1 cellular context compared by ENCODE assay signal in the genomic region with DNA sequence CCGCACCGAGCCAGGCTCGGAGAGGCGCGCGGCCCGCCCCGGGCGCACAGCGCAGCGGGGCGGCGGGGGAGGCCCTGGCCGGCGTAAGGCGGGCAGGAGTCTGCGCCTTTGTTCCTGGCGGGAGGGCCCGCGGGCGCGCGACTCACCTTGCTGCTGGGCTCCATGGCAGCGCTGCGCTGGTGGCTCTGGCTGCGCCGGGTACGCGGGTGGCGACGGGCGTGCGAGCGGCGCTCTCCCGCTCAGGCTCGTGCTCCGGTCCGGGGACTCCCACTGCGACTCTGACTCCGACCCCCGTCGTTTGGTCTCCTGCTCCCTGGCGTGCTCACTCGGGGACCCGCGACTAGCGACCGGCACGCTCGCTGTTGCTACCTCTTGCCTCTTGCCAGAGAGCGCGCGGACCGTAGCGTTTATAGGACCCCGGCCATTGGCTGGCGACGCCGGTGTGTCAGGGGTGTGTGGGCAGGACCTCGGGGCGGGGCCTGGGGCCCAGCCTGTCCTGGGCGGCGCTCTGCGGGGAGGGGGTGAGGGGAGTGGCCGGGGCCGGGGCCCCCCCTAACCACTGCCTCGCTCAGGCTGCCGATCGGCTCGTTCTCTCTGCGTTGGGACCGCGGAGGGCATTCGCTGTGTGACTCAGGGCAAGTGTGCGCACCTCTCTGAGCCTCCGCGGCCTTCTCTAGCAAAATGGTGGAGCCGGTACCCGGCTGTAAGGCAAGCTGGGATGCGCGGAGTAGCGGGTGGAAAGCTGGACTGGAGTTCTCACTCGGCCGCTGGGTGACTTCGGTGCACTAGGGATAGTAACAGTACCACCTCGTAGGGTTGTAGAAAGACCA.
A peak's percentile ranks its signal among the peaks of the same experiment; 100 is the strongest.
TF ChIP-seq lines count a peak whose summit lies in the region.

TSS of gene SLC2A1 (minus strand) at position 381 of the 830 bp plus-strand sequence. CDS start at position 164, 217 bp downstream.

TF ChIP-seq in HEK293, 187 proteins besides CTCF, POLR2A, EP300 and RAD21 (continued from another document and continues in another):
- TF ChIP-seq ZBTB49 (tag by site-specific recombination; IDR thresholded peaks at IDR 0.05; ENCODE audit: low read depth) (no peak), ZNF518A (tag by site-specific recombination; conservative IDR thresholded peaks at IDR 0.05; ENCODE audit: low read depth) (peak; percentile 45; the same call in 1 of the 2 replicates), PRDM1 (tag by site-specific recombination; IDR thresholded peaks at IDR 0.05) (no peak), ZBTB21 (tag by site-specific recombination; IDR thresholded peaks at IDR 0.05) (peak; percentile 37; the same call in 1 of the 2 replicates), ZSCAN23 (tag by site-specific recombination; IDR thresholded peaks at IDR 0.05) (no peak; the same call in 1 of the 2 replicates), ZNF548 (tag by site-specific recombination; IDR thresholded peaks at IDR 0.05) (no peak), ZNF664 (tag by site-specific recombination; IDR thresholded peaks at IDR 0.05) (no peak; the same call in 1 of the 2 replicates), ZNF138 (tag by site-specific recombination; IDR thresholded peaks at IDR 0.05; ENCODE audit: borderline replicate concordance) (no peak), ZFP69B (tag by site-specific recombination; IDR thresholded peaks at IDR 0.05) (peak; percentile 26; the same call in 1 of the 2 replicates), SALL2 (tag by site-specific recombination; IDR thresholded peaks at IDR 0.05; ENCODE audit: borderline replicate concordance) (no peak), ZNF623 (tag by site-specific recombination; IDR thresholded peaks at IDR 0.05) (no peak), ZNF501 (tag by site-specific recombination; IDR thresholded peaks at IDR 0.05) (peak; percentile 88; the same call in 1 of the 2 replicates), ZNF610 (tag by site-specific recombination; IDR thresholded peaks at IDR 0.05; ENCODE audit: borderline replicate concordance) (no peak), TRIM28 (IDR thresholded peaks at IDR 0.05; ENCODE audit: borderline replicate concordance, low read length) (0 out of 2 replicates have a peak, but pooled peaks have one; percentile 13), SP2 (tag by site-specific recombination; IDR thresholded peaks at IDR 0.05) (peak; percentile 87), KLF1 (tag by site-specific recombination; IDR thresholded peaks at IDR 0.05) (peak; percentile 78), ZNF335 (tag by site-specific recombination; conservative IDR thresholded peaks at IDR 0.05) (peak; percentile 100), PATZ1 (tag by site-specific recombination; IDR thresholded peaks at IDR 0.05) (peak; percentile 100), ZNF785 (tag by site-specific recombination; IDR thresholded peaks at IDR 0.05) (no peak), ZNF560 (tag by site-specific recombination; IDR thresholded peaks at IDR 0.05; ENCODE audit: borderline replicate concordance) (no peak), HIC1 (tag by site-specific recombination; IDR thresholded peaks at IDR 0.05) (peak; percentile 71), ZBTB11 (tag by site-specific recombination; conservative IDR thresholded peaks at IDR 0.05; ENCODE audit: low read depth) (peak; percentile 80), ZNF175 (tag by site-specific recombination; IDR thresholded peaks at IDR 0.05) (no peak), ZNF704 (tag by site-specific recombination; IDR thresholded peaks at IDR 0.05) (no peak), PRDM6 (tag by site-specific recombination; IDR thresholded peaks at IDR 0.05) (no peak), KLF16 (tag by site-specific recombination; IDR thresholded peaks at IDR 0.05) (peak; percentile 72; the same call in 1 of the 2 replicates), SCRT2 (tag by site-specific recombination; IDR thresholded peaks at IDR 0.05) (peak; percentile 71), ZNF792 (tag by site-specific recombination; IDR thresholded peaks at IDR 0.05) (no peak), ZNF366 (tag by site-specific recombination; conservative IDR thresholded peaks at IDR 0.05) (no peak)
- TF ChIP-seq, protein P1, sequence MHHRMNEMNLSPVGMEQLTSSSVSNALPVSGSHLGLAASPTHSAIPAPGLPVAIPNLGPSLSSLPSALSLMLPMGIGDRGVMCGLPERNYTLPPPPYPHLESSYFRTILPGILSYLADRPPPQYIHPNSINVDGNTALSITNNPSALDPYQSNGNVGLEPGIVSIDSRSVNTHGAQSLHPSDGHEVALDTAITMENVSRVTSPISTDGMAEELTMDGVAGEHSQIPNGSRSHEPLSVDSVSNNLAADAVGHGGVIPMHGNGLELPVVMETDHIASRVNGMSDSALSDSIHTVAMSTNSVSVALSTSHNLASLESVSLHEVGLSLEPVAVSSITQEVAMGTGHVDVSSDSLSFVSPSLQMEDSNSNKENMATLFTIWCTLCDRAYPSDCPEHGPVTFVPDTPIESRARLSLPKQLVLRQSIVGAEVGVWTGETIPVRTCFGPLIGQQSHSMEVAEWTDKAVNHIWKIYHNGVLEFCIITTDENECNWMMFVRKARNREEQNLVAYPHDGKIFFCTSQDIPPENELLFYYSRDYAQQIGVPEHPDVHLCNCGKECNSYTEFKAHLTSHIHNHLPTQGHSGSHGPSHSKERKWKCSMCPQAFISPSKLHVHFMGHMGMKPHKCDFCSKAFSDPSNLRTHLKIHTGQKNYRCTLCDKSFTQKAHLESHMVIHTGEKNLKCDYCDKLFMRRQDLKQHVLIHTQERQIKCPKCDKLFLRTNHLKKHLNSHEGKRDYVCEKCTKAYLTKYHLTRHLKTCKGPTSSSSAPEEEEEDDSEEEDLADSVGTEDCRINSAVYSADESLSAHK (tag by site-specific recombination; IDR thresholded peaks at IDR 0.05), result peak; percentile 33; the same call in 1 of the 2 replicates
